ENCODE assay signal across 11 cellular contexts in the genomic region with DNA sequence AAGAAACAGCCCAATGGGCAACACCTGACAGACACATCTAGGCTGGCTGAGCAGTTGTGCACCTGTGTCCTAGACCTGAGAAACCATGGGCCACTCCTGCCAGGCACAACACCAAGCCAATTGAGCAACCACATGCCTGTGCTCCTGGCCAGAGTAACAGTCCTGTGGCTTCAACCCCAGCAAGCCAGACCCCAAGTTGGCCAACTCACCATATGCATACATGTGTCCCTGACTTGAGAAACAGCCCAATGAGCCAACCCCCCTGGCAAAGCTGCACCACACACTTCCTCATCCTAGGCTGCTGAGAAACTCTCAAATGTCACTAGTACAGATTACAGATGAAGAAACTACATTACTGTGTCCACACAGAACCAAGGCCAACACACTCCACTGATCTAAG. TPM values are rescaled to one million over a fixed set of nuclear protein-coding genes. Genes with fewer than 3 reads are reported as not detected.
DNase-seq lines count a peak whose midpoint lies in the region; ATAC-seq and TF ChIP-seq lines count a peak whose summit lies in the region.
"Had no signal": no experiment of that assay in that cellular context is flagged by ENCODE, and none has a peak within 500 bp of the region (broad histone marks: within the 10 kb centered on the region; RNA-seq: fewer than 3 reads in every experiment).

No MANE protein-coding gene starts in this region.

- H3K4me1 ChIP-seq in OCI-LY1 (ENCODE audit: insufficient read depth, low read length, severe bottlenecking) (peaks cover 47% of the 10 kb centered on the region), upper lobe of left lung (peaks cover 29 to 47% (median 39%) of the 10 kb centered on the region in 4 donors)
- H3K4me1 ChIP-seq: prostate gland had no signal

- peak overlapping the region; percentile 2; the same call in 1 of the 2 replicates for H3K4me2 ChIP-seq in OCI-LY1 (ENCODE audit: low read length)

- TF ChIP-seq CTCF in OCI-LY1 (IDR thresholded peaks at IDR 0.05; ENCODE audit: low read length) (no peak), upper lobe of left lung (IDR thresholded peaks at IDR 0.05) (no peak), coronary artery (IDR thresholded peaks at IDR 0.05) (no peak)

- DNase-seq in Right ventricle myocardium inferior (ENCODE audit: missing footprints) (peak; percentile 71), left ventricle myocardium superior (no peak), fibroblast of gingiva (ENCODE audit: low read depth) (peak; percentile 74), upper lobe of left lung (peak in 1 of 2 donors; percentile 70), coronary artery (ENCODE audit: low spot score) (no peak), NCI-H345 (lab: John Stamatoyannopoulos, UW) (no peak)
- DNase-seq: anterior cingulate cortex, MG63 had no signal

- H3K36me3 ChIP-seq in OCI-LY1 (ENCODE audit: insufficient read depth, low read length): 0 out of 2 replicates have a peak, but pooled peaks cover 6% of the 10 kb centered on the region
- no peaks in the 10 kb centered on the region for H3K36me3 ChIP-seq in upper lobe of left lung
- H3K36me3 ChIP-seq: MG63, prostate gland had no signal

- ATAC-seq in Right ventricle myocardium inferior: no peak
- no peak for ATAC-seq in left ventricle myocardium superior
- peak; percentile 65 to 77 for ATAC-seq in upper lobe of left lung (ENCODE audit: low FRiP score in 2 of 2)
- ATAC-seq in HG02763 (IDR thresholded peaks at IDR 0.05; ENCODE audit: unreplicated experiment): no peak

- TF ChIP-seq EP300 in upper lobe of left lung (IDR thresholded peaks at IDR 0.05): no peak

- H3K9me3 ChIP-seq in OCI-LY1 (ENCODE audit: low read length) (no peaks in the 10 kb centered on the region), upper lobe of left lung (no peaks in the 10 kb centered on the region)
- H3K9me3 ChIP-seq: prostate gland had no signal

- H3K9ac ChIP-seq in OCI-LY1 (ENCODE audit: low read length): no peak overlapping the region

- no peak for TF ChIP-seq POLR2A in upper lobe of left lung (IDR thresholded peaks at IDR 0.05)

- no peaks in the 10 kb centered on the region for H3K9me2 ChIP-seq in OCI-LY1 (ENCODE audit: low read depth, low read length)

- no peaks in the 10 kb centered on the region for H3F3A ChIP-seq in OCI-LY1 (ENCODE audit: insufficient read depth, low read length)

- H3K27me3 ChIP-seq in OCI-LY1 (ENCODE audit: insufficient read depth, low read length) (no peaks in the 10 kb centered on the region), upper lobe of left lung (no peaks in the 10 kb centered on the region)
- H3K27me3 ChIP-seq: MG63 had no signal

- no peak overlapping the region for H2AFZ ChIP-seq in OCI-LY1 (ENCODE audit: low read length)

- no peaks in the 10 kb centered on the region for H4K20me1 ChIP-seq in OCI-LY1 (ENCODE audit: insufficient read depth, low read length)

- H3K27ac ChIP-seq in OCI-LY1 (ENCODE audit: low read depth, low read length, poor library complexity, severe bottlenecking): peak overlapping the region; percentile 67
- H3K27ac ChIP-seq in upper lobe of left lung: no peak overlapping the region
- H3K27ac ChIP-seq in coronary artery: no peak overlapping the region
- H3K27ac ChIP-seq: prostate gland had no signal

- intact Hi-C loops in Right ventricle myocardium inferior (cut with DNase I): no loop called here
- intact Hi-C loops in left ventricle myocardium superior (cut with micrococcal nuclease): no loop called here

- H3K79me2 ChIP-seq in OCI-LY1 (ENCODE audit: insufficient read depth, low read length): peaks cover 97% of the 10 kb centered on the region

- H3K4me3 ChIP-seq in OCI-LY1 (ENCODE audit: low read depth, low read length, poor library complexity, severe bottlenecking) (no peak overlapping the region), upper lobe of left lung (no peak overlapping the region), coronary artery (no peak overlapping the region)
- H3K4me3 ChIP-seq: MG63, prostate gland had no signal

RNA-seq across cellular contexts. Expression of gene USP34, which starts 36.6 kb away (rescaled TPM):
- total RNA-seq in Right ventricle myocardium inferior (45.7 TPM), left ventricle myocardium superior (39.8 TPM), upper lobe of left lung (100 to 1,000 TPM in 4 of 6 donors, 10 to 100 TPM in 2; 73.8 to 223 (median 114) TPM)

Comparison
In these comparisons a context has a peak if more than half of its experiments do, and no peak if none do; other contexts are left out.
1. DNase-seq: peak in Right ventricle myocardium inferior (single experiment) and fibroblast of gingiva (single experiment); none in left ventricle myocardium superior (single experiment), coronary artery (single experiment) and NCI-H345 (single experiment).
2. ATAC-seq: peak in upper lobe of left lung (2 of 2); none in Right ventricle myocardium inferior (single experiment), left ventricle myocardium superior (single experiment) and HG02763 (single experiment).